ENCODE assay signal across 8 cellular contexts in genomic region chr2:112275887-112276773, GRCh38.
A peak's percentile ranks its signal among the peaks of the same experiment; 100 is the strongest.
DNase-seq lines count a peak whose midpoint lies in the region; ATAC-seq lines count a peak whose summit lies in the region.

No MANE protein-coding gene starts in this region.

- peak; percentile 76 for DNase-seq in NCI-H2196 treated with DMSO at 0.1 percent for 48 hours (lab: John Stamatoyannopoulos, UW; ENCODE audit: unreplicated experiment)
- peak; percentile 42 to 68 (median 52) for DNase-seq in activated CD4-positive, CD25-positive, alpha-beta regulatory T cell (lab: John Stamatoyannopoulos, UW)
- DNase-seq in central memory CD4-positive, alpha-beta T cell = peak; percentile 79
- peak; percentile 96 for DNase-seq in islet precursor cell
- DNase-seq in stimulated activated CD4-positive, alpha-beta T cell treated with anti-CD3 and anti-CD28 coated beads, Interleukin-12 subunit alpha, Interleukin-12 subunit beta, amount 100 ng/mL, for 4 hours = peak; percentile 73

- peak overlapping the region; percentile 84 for H3K27ac ChIP-seq in ACC112 (ENCODE audit: low read depth, low read length)

- H3K79me2 ChIP-seq in ACC112 (ENCODE audit: control insufficient read depth, insufficient read depth, low read length, unreplicated experiment) = peaks cover 6% of the 10 kb centered on the region

- H2AFZ ChIP-seq in ACC112 (ENCODE audit: low read length, unreplicated experiment) = peak overlapping the region; percentile 74

- no peaks in the 10 kb centered on the region for H3K36me3 ChIP-seq in ACC112 (ENCODE audit: insufficient read depth, low read length)

- H3K4me3 ChIP-seq in ACC112 (ENCODE audit: low read depth, low read length) = peak overlapping the region; percentile 77

- peaks cover 15% of the 10 kb centered on the region for H3K4me1 ChIP-seq in ACC112 (ENCODE audit: control insufficient read depth, insufficient read depth, low read length, unreplicated experiment)

- no peaks in the 10 kb centered on the region for H3K27me3 ChIP-seq in ACC112 (ENCODE audit: insufficient read depth, low read length)

- ATAC-seq in GM18870 (IDR thresholded peaks at IDR 0.05; ENCODE audit: unreplicated experiment) = peak; percentile 33
- peak; percentile 55 for ATAC-seq in HG03108 (IDR thresholded peaks at IDR 0.05; ENCODE audit: unreplicated experiment)

Comparison
In these comparisons a context has a peak if more than half of its experiments do, and no peak if none do; other contexts are left out.
1. Peak in every context shown above with its lines: DNase-seq, ATAC-seq, H3K4me3 ChIP-seq and H3K27ac ChIP-seq.